11 cellular contexts compared by ENCODE assay signal in genomic region chr7:92769361-92769633, GRCh38.
A peak's percentile ranks its signal among the peaks of the same experiment; 100 is the strongest.
DNase-seq lines count a peak whose midpoint lies in the region; ATAC-seq and TF ChIP-seq lines count a peak whose summit lies in the region.
"Had no signal": no experiment of that assay in that cellular context is flagged by ENCODE, and none has a peak within 500 bp of the region (broad histone marks: within the 10 kb centered on the region; RNA-seq: fewer than 3 reads in every experiment).

No MANE protein-coding gene starts in this region.

- peak; percentile 37; the same call in 1 of the 2 replicates for TF ChIP-seq RAD21 in SK-N-SH (IDR thresholded peaks at IDR 0.05; ENCODE audit: low read length)

- CTCF ChIA-PET in SK-N-SH (lab: Yijun Ruan, JAX) = interaction anchor here (0.7 to 5.6 kb wide), 11 partner anchors 11 to 148 kb away, joined by 3 to 73 read pairs (median 4); no protein-coding TSS in a partner anchor

- TF ChIP-seq EP300 in SK-N-SH (IDR thresholded peaks at IDR 0.05; ENCODE audit: borderline replicate concordance in 1 of 2, low read depth in 1 of 2, low read length in 1 of 2) = no peak

- no peaks in the 10 kb centered on the region; the same call in 1 of the 2 replicates for H4K20me1 ChIP-seq in SK-N-SH (ENCODE audit: insufficient read depth)

- peak overlapping the region; percentile 95 to 99 for H3K27ac ChIP-seq in SK-N-SH (ENCODE audit: low read depth in 2 of 2, low read length in 1 of 2)
- H3K27ac ChIP-seq in HUES48 (ENCODE audit: low read depth, low read length) = peak overlapping the region; percentile 61
- H3K27ac ChIP-seq in iPS-18a (ENCODE audit: low read length) = no peak overlapping the region
- H3K27ac ChIP-seq: neural progenitor cell had no signal

- H3K9me2 ChIP-seq in SK-N-SH = no peaks in the 10 kb centered on the region

- H3K9me3 ChIP-seq in SK-N-SH (no peaks in the 10 kb centered on the region), HUES48 (ENCODE audit: control insufficient read depth, insufficient read depth, low read length) (no peaks in the 10 kb centered on the region), iPS-18a (ENCODE audit: control insufficient read depth, low read depth, low read length) (no peaks in the 10 kb centered on the region)

- peaks cover 49 to 77% of the 10 kb centered on the region in 2 experiments for H3K4me1 ChIP-seq in SK-N-SH (ENCODE audit: control insufficient read depth in 1 of 2, insufficient read depth in 2 of 2, low read depth in 1 of 2, low read length in 1 of 2)
- H3K4me1 ChIP-seq in HUES48 (ENCODE audit: control insufficient read depth, insufficient read depth, low read length) = peaks cover 76% of the 10 kb centered on the region
- H3K4me1 ChIP-seq in iPS-18a (ENCODE audit: control insufficient read depth, low read depth, low read length) = peaks cover 58% of the 10 kb centered on the region

- H3K9ac ChIP-seq in SK-N-SH (peak overlapping the region; percentile 9; the same call in 1 of the 2 replicates), HUES48 (ENCODE audit: low read depth, low read length) (no peak overlapping the region), iPS-18a (ENCODE audit: low read length) (peak overlapping the region; percentile 33)
- H3K9ac ChIP-seq: neural progenitor cell had no signal

- H3K4me3 ChIP-seq in SK-N-SH (ENCODE audit: low read depth in 2 of 2, low read length in 1 of 2) = no peak overlapping the region
- H3K4me3 ChIP-seq in HUES48 (ENCODE audit: low read depth, low read length) = no peak overlapping the region
- no peak overlapping the region for H3K4me3 ChIP-seq in iPS-18a (ENCODE audit: low read length)
- H3K4me3 ChIP-seq: neural progenitor cell had no signal

- peak overlapping the region; percentile 16 for H3K4me2 ChIP-seq in SK-N-SH

- H3K36me3 ChIP-seq in SK-N-SH (replicated peaks in 1 of 2; ENCODE audit: control insufficient read depth in 1 of 2, insufficient read depth in 2 of 2, low read length in 1 of 2) = peaks cover 47 to 61% of the 10 kb centered on the region in 2 experiments
- peaks cover 2% of the 10 kb centered on the region; the same call in 1 of the 2 replicates for H3K36me3 ChIP-seq in HUES48 (ENCODE audit: control insufficient read depth, insufficient read depth, low read length)
- H3K36me3 ChIP-seq in iPS-18a (ENCODE audit: control insufficient read depth, low read depth, low read length) = no peaks in the 10 kb centered on the region
- H3K36me3 ChIP-seq: neural progenitor cell had no signal

- H2AFZ ChIP-seq in SK-N-SH (ENCODE audit: low read depth) = no peak overlapping the region

- POLR2A ChIA-PET in SK-N-SH (lab: Yijun Ruan, JAX) = interaction anchor here (1.2 to 1.9 kb wide), 3 partner anchors 64 to 179 kb away, joined by 6 to 15 read pairs (median 6); partner anchors contain the start of gene FAM133B

- peaks cover 58% of the 10 kb centered on the region for H3F3A ChIP-seq in SK-N-SH (replicated peaks; ENCODE audit: insufficient read depth)

- TF ChIP-seq CTCF in SK-N-SH (IDR thresholded peaks at IDR 0.05) = no peak

- ATAC-seq in SK-N-SH treated with all-trans-retinoic acid at 6 μM for 48 hours (no peak), GM21381 (IDR thresholded peaks at IDR 0.05; ENCODE audit: unreplicated experiment) (peak; percentile 16), GM19467 (IDR thresholded peaks at IDR 0.05; ENCODE audit: unreplicated experiment) (no peak)

- H3K79me2 ChIP-seq in SK-N-SH (ENCODE audit: insufficient read depth) = peaks cover 99% of the 10 kb centered on the region

- H3K27me3 ChIP-seq in SK-N-SH (ENCODE audit: insufficient read depth) = no peaks in the 10 kb centered on the region
- no peaks in the 10 kb centered on the region for H3K27me3 ChIP-seq in HUES48 (ENCODE audit: control insufficient read depth, insufficient read depth, low read length)
- no peaks in the 10 kb centered on the region for H3K27me3 ChIP-seq in iPS-18a (ENCODE audit: control insufficient read depth, insufficient read depth, low read length)
- H3K27me3 ChIP-seq: neural progenitor cell had no signal

- DNase-seq in SK-N-SH (no peak), NCI-H774 (lab: John Stamatoyannopoulos, UW) (no peak), AG08396 (ENCODE audit: low spot score) (no peak)
- DNase-seq: ACHN, SW 1271 had no signal

TF ChIP-seq in SK-N-SH, 30 proteins besides CTCF, POLR2A, EP300 and RAD21 (continues in another document):
- no peak for TF ChIP-seq ZBTB33 (IDR thresholded peaks at IDR 0.05; ENCODE audit: borderline replicate concordance, low read depth)
- no peak for TF ChIP-seq EZH2phosphoT487 (IDR thresholded peaks at IDR 0.05; ENCODE audit: borderline replicate concordance, low read depth)
- TF ChIP-seq NFIC (IDR thresholded peaks at IDR 0.05; ENCODE audit: borderline replicate concordance) = no peak
- no peak for TF ChIP-seq GABPA (IDR thresholded peaks at IDR 0.05; ENCODE audit: low read depth)
- no peak for TF ChIP-seq TAF1 (IDR thresholded peaks at IDR 0.05; ENCODE audit: borderline replicate concordance, low read depth, low read length)

TF ChIP-seq in SK-N-SH treated with all-trans-retinoic acid at 6 μM for 48 hours, 23 proteins besides CTCF, POLR2A, EP300 and RAD21:
- TF ChIP-seq ZNF565 (CRISPR knock-in tag; conservative IDR thresholded peaks at IDR 0.05; ENCODE audit: low read depth) (no peak), ESRRG (CRISPR knock-in tag; IDR thresholded peaks at IDR 0.05) (no peak), PATZ1 (CRISPR knock-in tag; IDR thresholded peaks at IDR 0.05; ENCODE audit: borderline replicate concordance) (no peak), ZNF70 (CRISPR knock-in tag; IDR thresholded peaks at IDR 0.05) (no peak), RARB (CRISPR knock-in tag; IDR thresholded peaks at IDR 0.05) (no peak), POU6F1 (CRISPR knock-in tag; IDR thresholded peaks at IDR 0.05; ENCODE audit: borderline replicate concordance, low read depth) (no peak), PPARA (CRISPR knock-in tag; IDR thresholded peaks at IDR 0.05; ENCODE audit: borderline replicate concordance) (no peak), BACH2 (CRISPR knock-in tag; IDR thresholded peaks at IDR 0.05; ENCODE audit: borderline replicate concordance) (no peak), CSRNP3 (CRISPR knock-in tag; IDR thresholded peaks at IDR 0.05) (no peak), ZC3H10 (CRISPR knock-in tag; IDR thresholded peaks at IDR 0.05) (no peak), ZFP3 (CRISPR knock-in tag; IDR thresholded peaks at IDR 0.05) (no peak)
TF ChIP-seq in SK-N-SH treated with all-trans-retinoic acid at 6 μM for 48 hours: peak in this region for 0.
